9 cellular contexts compared by ENCODE assay signal in genomic region chr7:37916017-37916672, GRCh38. TPM values are rescaled to one million over a fixed set of nuclear protein-coding genes. Genes with fewer than 3 reads are reported as not detected.
DNase-seq lines count a peak whose midpoint lies in the region; ATAC-seq and TF ChIP-seq lines count a peak whose summit lies in the region.
"Had no signal": no experiment of that assay in that cellular context is flagged by ENCODE, and none has a peak within 500 bp of the region (broad histone marks: within the 10 kb centered on the region; RNA-seq: fewer than 3 reads in every experiment).

No MANE protein-coding gene starts in this region.

- BruUV-seq in Panc1 (replicated peaks; lab: Mats Ljungman, UMichigan): no TSS peak

- TF ChIP-seq CTCF in Panc1 (IDR thresholded peaks at IDR 0.05) (no peak), fibroblast of mammary gland (conservative IDR thresholded peaks at IDR 0.05; ENCODE audit: control insufficient read depth, insufficient read depth, low read depth, low read length) (no peak), ovary (IDR thresholded peaks at IDR 0.05) (no peak)

- H3K36me3 ChIP-seq in Panc1 (ENCODE audit: control insufficient read depth, insufficient read depth, low read length) (no peaks in the 10 kb centered on the region), ovary (no peaks in the 10 kb centered on the region)

- H3K27me3 ChIP-seq in Panc1 (ENCODE audit: control insufficient read depth, insufficient read depth, low read length): peaks cover 22% of the 10 kb centered on the region
- no peaks in the 10 kb centered on the region for H3K27me3 ChIP-seq in ovary

- CTCF ChIA-PET in Panc1 (lab: Charles Lee): interaction anchor here (1.3 to 1.7 kb wide), 2 partner anchors 8 to 28 kb away, joined by 7 to 8 read pairs; no protein-coding TSS in a partner anchor

- in situ Hi-C loops in Panc1 (cut with HindIII; ENCODE audit: low pct_unique_long_range_greater_than_20kb, low sequenced_read_pairs): no loop called here

- H3K9me3 ChIP-seq in Panc1 (ENCODE audit: control insufficient read depth, insufficient read depth, low read depth, low read length) (no peaks in the 10 kb centered on the region), ovary (no peaks in the 10 kb centered on the region)

- ATAC-seq in Panc1 (0 out of 2 replicates have a peak, but pooled peaks have one; percentile 5), HG03432 (IDR thresholded peaks at IDR 0.05; ENCODE audit: unreplicated experiment) (no peak)

- intact Hi-C loops in Panc1 (cut with micrococcal nuclease; ENCODE audit: unreplicated experiment) (loop anchor here (2.0 to 5.0 kb wide), 2 partner anchors 191 to 306 kb away; no protein-coding TSS in a partner anchor), ovary (cut with DNase I) (loop anchor here in 3 of 4 donors (5.0 to 10.0 kb wide), 4 partner anchors 179 to 711 kb away; no protein-coding TSS in a partner anchor)

- no peak for DNase-seq in Panc1 (ENCODE audit: low read depth, low spot score)
- DNase-seq in fibroblast of mammary gland (ENCODE audit: low read depth): no peak
- DNase-seq in ovary: peak; percentile 46 to 68 (median 66)
- no peak for DNase-seq in EL
- DNase-seq in NAMALWA (ENCODE audit: low spot score): no peak
- DNase-seq in NCI-H128 (lab: John Stamatoyannopoulos, UW; ENCODE audit: unreplicated experiment): no peak

- H3K4me3 ChIP-seq in GM08714 (ENCODE audit: low read length): peak overlapping the region; percentile 40; the same call in 1 of the 2 replicates
- H3K4me3 ChIP-seq in Panc1 (ENCODE audit: low read depth in 2 of 2, low read length in 2 of 2): peak overlapping the region; percentile 45 to 60
- peak overlapping the region; percentile 39 for H3K4me3 ChIP-seq in fibroblast of mammary gland (ENCODE audit: control insufficient read depth, low read depth, low read length)
- H3K4me3 ChIP-seq in ovary: peak overlapping the region; percentile 50

- H3K4me1 ChIP-seq in Panc1 (ENCODE audit: control insufficient read depth, insufficient read depth, low read length) (peaks cover 16% of the 10 kb centered on the region), ovary (ENCODE audit: insufficient read depth) (peaks cover 11% of the 10 kb centered on the region)

- no peak for TF ChIP-seq POLR2A in ovary (IDR thresholded peaks at IDR 0.05)

- POLR2A ChIA-PET in Panc1 (lab: Charles Lee): no interaction called here

- no peak overlapping the region for H3K27ac ChIP-seq in Panc1 (ENCODE audit: low read length)
- H3K27ac ChIP-seq in ovary: peak overlapping the region; percentile 90 to 96

- WGBS in ovary, 3 donors: 1 to 2% (median 1%) methylated on average over 28 to 57 of the region's 57 CpGs

- TF ChIP-seq EP300 in ovary (IDR thresholded peaks at IDR 0.05): no peak

RNA-seq across cellular contexts. Expression of gene SFRP4, which starts 0.5 kb away (rescaled TPM):
- total RNA-seq in Panc1 (2021; ENCODE audit: unreplicated experiment): 0.74 TPM
- polyA plus RNA-seq in Panc1 (2012; ENCODE audit: insufficient read length): 0.23 TPM
- total RNA-seq in ovary: 100 to 1,000 TPM in 1 of 7 donors, 10 to 100 TPM in 6; 42.3 to 121 (median 52.9) TPM
- 100 to 1,000 TPM in 1 of 2 donors, 10 to 100 TPM in 1; 81.5 to 146 TPM for polyA plus RNA-seq in ovary
- polyA plus RNA-seq: IgD-negative memory B cell had no signal

RNA-seq across cellular contexts. Expression of gene EPDR1, which starts 4.3 kb away (rescaled TPM):
- total RNA-seq in Panc1 (2021; ENCODE audit: unreplicated experiment) (86.6 TPM), ovary (10 to 100 TPM; 20.6 to 44.4 (median 35.7) TPM)
- polyA plus RNA-seq in Panc1 (2012; ENCODE audit: insufficient read length): 61.2 TPM
- 10 to 100 TPM; 26.8 to 73.7 TPM for polyA plus RNA-seq in ovary

Comparison
In these comparisons a context has a peak if more than half of its experiments do, and no peak if none do; other contexts are left out.
1. DNase-seq: peak in ovary (5 of 5); none in Panc1 (single experiment), fibroblast of mammary gland (single experiment), EL (single experiment), NAMALWA (single experiment) and NCI-H128 (single experiment).
2. RNA of gene SFRP4, which starts 0.5 kb away (total RNA-seq): 42.3 to 121 TPM in ovary; 0.74 TPM in Panc1 (single experiment); every median in the first group is over 10 times any median in the second.
3. Peak in every context shown above with its lines, with median percentiles within 50 percentile points of each other: H3K4me3 ChIP-seq.